17 cellular contexts compared by ENCODE assay signal in genomic region chr17:11638700-11639265, GRCh38. TPM values are rescaled to one million over a fixed set of nuclear protein-coding genes. Genes with fewer than 3 reads are reported as not detected.
DNase-seq lines count a peak whose midpoint lies in the region; ATAC-seq and TF ChIP-seq lines count a peak whose summit lies in the region.
"Had no signal": no experiment of that assay in that cellular context is flagged by ENCODE, and none has a peak within 500 bp of the region (broad histone marks: within the 10 kb centered on the region; RNA-seq: fewer than 3 reads in every experiment).

No MANE protein-coding gene starts in this region.

- H3K36me3 ChIP-seq in A673 (ENCODE audit: insufficient read depth, low read length, poor library complexity, severe bottlenecking) (no peaks in the 10 kb centered on the region), vagina (no peaks in the 10 kb centered on the region), endodermal cell (ENCODE audit: control insufficient read depth, insufficient read depth, low read length) (no peaks in the 10 kb centered on the region)
- H3K36me3 ChIP-seq: HAP-1 had no signal

- no peaks in the 10 kb centered on the region for H3K36me3 Mint-ChIP-seq in endodermal cell (ENCODE audit: low read depth)
- H3K36me3 Mint-ChIP-seq: CD4-positive, alpha-beta memory T cell had no signal

- H3K4me1 Mint-ChIP-seq in endodermal cell = no peaks in the 10 kb centered on the region
- H3K4me1 Mint-ChIP-seq: CD4-positive, alpha-beta memory T cell had no signal

- peaks cover 19% of the 10 kb centered on the region for H3K4me1 ChIP-seq in A673 (ENCODE audit: insufficient read depth, low read length, poor library complexity, severe bottlenecking)
- no peaks in the 10 kb centered on the region for H3K4me1 ChIP-seq in vagina
- H3K4me1 ChIP-seq in endodermal cell (ENCODE audit: control insufficient read depth, insufficient read depth, low read length) = no peaks in the 10 kb centered on the region
- H3K4me1 ChIP-seq: A549, Caco-2, HAP-1 had no signal

- 81 to 100% methylated on average over 1 to 2 of the region's 2 CpGs for WGBS in endodermal cell (ENCODE audit: insufficient coverage in 1 of 2, insufficient read length in 1 of 2), 2 experiments

- POLR2A ChIA-PET in A673 (lab: Charles Lee; ENCODE audit: low non-redundant PET) = no interaction called here

- peak; percentile 39 for DNase-seq in A673 (ENCODE audit: low spot score)
- peak; percentile 7 for DNase-seq in MV-4-11 (lab: John Stamatoyannopoulos, UW)
- DNase-seq in left colon = peak in 1 of 2 donors; percentile 22
- DNase-seq in vagina (ENCODE audit: extremely low spot score in 2 of 2) = peak; percentile 40 to 64
- no peak for DNase-seq in NCI-H2081 (lab: John Stamatoyannopoulos, UW)
- no peak for DNase-seq in NCI-H1105 (lab: John Stamatoyannopoulos, UW)
- DNase-seq in endodermal cell = no peak
- DNase-seq: 8988T; C1 segment of cervical spinal cord; Caco-2; CD4-positive, alpha-beta memory T cell; DMS153; DND-41; GOT3 had no signal

- H3K27ac Mint-ChIP-seq in endodermal cell = no peak overlapping the region

- H3K9me3 Mint-ChIP-seq in endodermal cell = no peaks in the 10 kb centered on the region

- TF ChIP-seq CTCF in A673 (conservative IDR thresholded peaks at IDR 0.05; ENCODE audit: low read depth, low read length) (no peak), vagina (IDR thresholded peaks at IDR 0.05) (no peak), endodermal cell (conservative IDR thresholded peaks at IDR 0.05) (no peak)

- ATAC-seq in left colon = peak; percentile 26
- ATAC-seq: A549 had no signal

- no peak overlapping the region for H3K9ac ChIP-seq in endodermal cell (ENCODE audit: extremely low read depth, low read length, poor library complexity, severe bottlenecking)

- no peak overlapping the region for H3K27ac ChIP-seq in A673 (ENCODE audit: low read depth, low read length, poor library complexity, severe bottlenecking)
- no peak overlapping the region for H3K27ac ChIP-seq in vagina
- H3K27ac ChIP-seq in endodermal cell (ENCODE audit: low read depth, low read length) = no peak overlapping the region
- H3K27ac ChIP-seq: A549 had no signal

- H3K27me3 Mint-ChIP-seq in endodermal cell (ENCODE audit: insufficient read depth) = peaks cover 2% of the 10 kb centered on the region
- H3K27me3 Mint-ChIP-seq: CD4-positive, alpha-beta memory T cell had no signal

- H3K9me3 ChIP-seq in A673 (ENCODE audit: low read depth, low read length, poor library complexity, severe bottlenecking) (no peaks in the 10 kb centered on the region), vagina (no peaks in the 10 kb centered on the region), endodermal cell (ENCODE audit: control insufficient read depth, low read length) (no peaks in the 10 kb centered on the region)
- H3K9me3 ChIP-seq: A549, Caco-2, HAP-1 had no signal

- H3K27me3 ChIP-seq in A673 (replicated peaks; ENCODE audit: insufficient read depth, low read depth, low read length, poor library complexity) (no peaks in the 10 kb centered on the region), vagina (no peaks in the 10 kb centered on the region), endodermal cell (ENCODE audit: control insufficient read depth, insufficient read depth, low read length, poor library complexity, severe bottlenecking) (no peaks in the 10 kb centered on the region)

- H3K4me3 Mint-ChIP-seq in endodermal cell = no peak overlapping the region
- H3K4me3 Mint-ChIP-seq: CD4-positive, alpha-beta memory T cell had no signal

- TF ChIP-seq POLR2A in vagina (IDR thresholded peaks at IDR 0.05) = no peak

- H3K4me3 ChIP-seq in A673 (ENCODE audit: low read depth, low read length, poor library complexity, severe bottlenecking) (no peak overlapping the region), vagina (no peak overlapping the region), endodermal cell (ENCODE audit: low read length) (no peak overlapping the region)
- H3K4me3 ChIP-seq: A549, HAP-1 had no signal

- BruUV-seq in A673 (replicated peaks; lab: Mats Ljungman, UMichigan) = no TSS peak

- intact Hi-C loops in A673 (cut with micrococcal nuclease; ENCODE audit: unreplicated experiment) = no loop called here
- intact Hi-C loops in left colon (cut with DNase I, micrococcal nuclease) = no loop called here
- intact Hi-C loops in vagina (cut with DNase I) = no loop called here

- CTCF ChIA-PET in A673 (lab: Charles Lee) = no interaction called here

RNA-seq across cellular contexts. Expression of gene DNAH9, which starts 40.5 kb away (rescaled TPM):
- total RNA-seq in A673 (2021) (6.2 and 6.6 TPM in 2 replicates), left colon (under 1 TPM; 0.47 to 0.64 TPM), vagina (not detected), endodermal cell (1 to 10 TPM in 1 of 2 donors, under 1 TPM in 1; 0.64 to 1.2 TPM)
- 1.5 TPM for polyA plus RNA-seq in endodermal cell (2013, experiment 1 of 2)
- polyA plus RNA-seq in endodermal cell (2013, experiment 2 of 2) = 2.0 TPM
- total RNA-seq: Caco-2; CD4-positive, alpha-beta memory T cell had no signal
- polyA plus RNA-seq: BJ; CD4-positive, alpha-beta memory T cell had no signal

Comparison
In these comparisons a context has a peak if more than half of its experiments do, and no peak if none do; other contexts are left out.
1. DNase-seq: peak in A673 (single experiment), MV-4-11 (single experiment) and vagina (2 of 2); none in NCI-H2081 (0 of 2), NCI-H1105 (single experiment) and endodermal cell (single experiment).